ENCODE assay signal across 28 cellular contexts in the genomic region with DNA sequence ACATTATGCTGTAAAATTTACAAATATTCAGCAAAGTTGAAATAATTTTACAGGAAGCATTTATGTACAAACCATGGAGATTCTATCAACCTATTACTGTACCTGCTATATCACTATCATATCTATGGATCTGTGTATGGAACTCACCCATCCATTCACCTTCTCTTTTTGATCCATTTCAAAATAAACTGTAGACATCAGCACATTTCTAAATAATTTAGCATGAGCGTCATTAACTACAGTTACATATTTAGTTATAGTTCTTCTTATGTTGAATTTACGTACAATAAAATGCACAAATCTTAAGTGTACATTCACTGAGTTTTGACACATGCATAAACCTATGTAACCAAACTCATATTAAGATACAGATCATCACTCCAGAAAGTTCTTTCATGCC.
"Had no signal": no experiment of that assay in that cellular context is flagged by ENCODE, and none has a peak within 500 bp of the region (broad histone marks: within the 10 kb centered on the region; RNA-seq: fewer than 3 reads in every experiment).

No MANE protein-coding gene starts in this region.

- H3K9ac ChIP-seq: parathyroid adenoma had no signal

- H3K9me3 ChIP-seq: body of pancreas, colonic mucosa, esophagus squamous epithelium, psoas muscle, stomach, tibial artery had no signal

- H3K9me3 Mint-ChIP-seq: T-helper 2 cell treated with Interferon-gamma antibody and Interleukin-4, amounts not matched to agents 5 μg/mL and 100 μg/mL, for 36 hours had no signal

- ATAC-seq: activated CD8-positive, alpha-beta memory T cell treated with anti-CD3 and anti-CD28 coated beads, Interleukin-2, amount 10 ng/mL, durations not matched to agents 7 days and 5 days; activated CD8-positive, alpha-beta T cell treated with anti-CD3 and anti-CD28 coated beads, Interleukin-2, amount 10 ng/mL, durations not matched to agents 7 days and 5 days; body of pancreas had no signal

- H3K27ac ChIP-seq: body of pancreas, colonic mucosa, epithelial cell of prostate, esophagus squamous epithelium, heart right ventricle, parathyroid adenoma, psoas muscle, stomach, tibial artery had no signal

- H3K27me3 ChIP-seq: body of pancreas, colonic mucosa, stomach had no signal

- H3K4me3 Mint-ChIP-seq: activated B cell treated with CpG ODN at 0.5 μM for 24 hours; activated CD4-positive, alpha-beta T cell treated with anti-CD3 and anti-CD28 coated beads for 36 hours; activated CD8-positive, alpha-beta memory T cell treated with anti-CD3 and anti-CD28 coated beads, Interleukin-2, amount 10 ng/mL, durations not matched to agents 7 days and 5 days; activated CD8-positive, alpha-beta T cell treated with anti-CD3 and anti-CD28 coated beads, Interleukin-2, amount 10 ng/mL, durations not matched to agents 7 days and 5 days; activated naive CD8-positive, alpha-beta T cell; stimulated activated naive B cell treated with anti-CD40 and anti-IgM and Interleukin-4, amounts not matched to agents 10 μg/mL and 1 μg/mL and 100 μg/mL, for 72 hours; T-helper 2 cell treated with Interferon-gamma antibody and Interleukin-4, amounts not matched to agents 5 μg/mL and 100 μg/mL, for 36 hours had no signal

- H3K27ac Mint-ChIP-seq: activated B cell treated with CpG ODN at 0.5 μM for 24 hours; activated CD4-positive, alpha-beta T cell treated with anti-CD3 and anti-CD28 coated beads for 36 hours; activated CD8-positive, alpha-beta memory T cell treated with anti-CD3 and anti-CD28 coated beads, Interleukin-2, amount 10 ng/mL, durations not matched to agents 7 days and 5 days; activated CD8-positive, alpha-beta T cell treated with anti-CD3 and anti-CD28 coated beads, Interleukin-2, amount 10 ng/mL, durations not matched to agents 7 days and 5 days; activated naive CD8-positive, alpha-beta T cell; stimulated activated naive B cell treated with anti-CD40 and anti-IgM and Interleukin-4, amounts not matched to agents 10 μg/mL and 1 μg/mL and 100 μg/mL, for 72 hours; T-helper 2 cell treated with Interferon-gamma antibody and Interleukin-4, amounts not matched to agents 5 μg/mL and 100 μg/mL, for 36 hours had no signal

- DNase-seq: activated B cell treated with CpG ODN at 0.5 μM for 24 hours; activated CD4-positive, alpha-beta T cell treated with anti-CD3 and anti-CD28 coated beads for 36 hours; activated CD8-positive, alpha-beta memory T cell treated with anti-CD3 and anti-CD28 coated beads, Interleukin-2, amount 10 ng/mL, durations not matched to agents 7 days and 5 days; activated CD8-positive, alpha-beta T cell treated with anti-CD3 and anti-CD28 coated beads, Interleukin-2, amount 10 ng/mL, durations not matched to agents 7 days and 5 days; activated effector memory CD4-positive, alpha-beta T cell treated with Interleukin-2 at 50 U/mL for 16 hours; activated naive CD4-positive, alpha-beta T cell treated with Interleukin-2 at 50 U/mL for 16 hours; activated T-cell treated with anti-CD3 and anti-CD28 coated beads for 4 hours; aorta; body of pancreas; colonic mucosa; effector CD8-positive, alpha-beta T cell; esophagus squamous epithelium; foreskin melanocyte; heart right ventricle; islet precursor cell; left ventricle myocardium superior; mammary epithelial cell; occipital lobe; psoas muscle; stimulated activated CD4-positive, alpha-beta T cell treated with anti-CD3 and anti-CD28 coated beads, Interleukin-15, amount 100 ng/mL, for 24 hours; stimulated activated CD4-positive, alpha-beta T cell treated with anti-CD3 and anti-CD28 coated beads, Interleukin-2, amount 100 ng/mL, for 24 hours; stimulated activated naive B cell treated with anti-CD40 and anti-IgM and Interleukin-4, amounts not matched to agents 10 μg/mL and 1 μg/mL and 100 μg/mL, for 72 hours; stomach; tibial artery had no signal

- H3K4me3 ChIP-seq: body of pancreas, colonic mucosa, esophagus squamous epithelium, heart right ventricle, psoas muscle, stomach, tibial artery had no signal

- H3K4me1 ChIP-seq: body of pancreas, colonic mucosa, parathyroid adenoma, psoas muscle had no signal

- H3K36me3 ChIP-seq: colonic mucosa, esophagus squamous epithelium, heart right ventricle, stomach, tibial artery had no signal

- H3K36me3 Mint-ChIP-seq: activated naive CD8-positive, alpha-beta T cell had no signal
